Comparison of ENCODE assay signal across 11 cellular contexts in the genomic region with DNA sequence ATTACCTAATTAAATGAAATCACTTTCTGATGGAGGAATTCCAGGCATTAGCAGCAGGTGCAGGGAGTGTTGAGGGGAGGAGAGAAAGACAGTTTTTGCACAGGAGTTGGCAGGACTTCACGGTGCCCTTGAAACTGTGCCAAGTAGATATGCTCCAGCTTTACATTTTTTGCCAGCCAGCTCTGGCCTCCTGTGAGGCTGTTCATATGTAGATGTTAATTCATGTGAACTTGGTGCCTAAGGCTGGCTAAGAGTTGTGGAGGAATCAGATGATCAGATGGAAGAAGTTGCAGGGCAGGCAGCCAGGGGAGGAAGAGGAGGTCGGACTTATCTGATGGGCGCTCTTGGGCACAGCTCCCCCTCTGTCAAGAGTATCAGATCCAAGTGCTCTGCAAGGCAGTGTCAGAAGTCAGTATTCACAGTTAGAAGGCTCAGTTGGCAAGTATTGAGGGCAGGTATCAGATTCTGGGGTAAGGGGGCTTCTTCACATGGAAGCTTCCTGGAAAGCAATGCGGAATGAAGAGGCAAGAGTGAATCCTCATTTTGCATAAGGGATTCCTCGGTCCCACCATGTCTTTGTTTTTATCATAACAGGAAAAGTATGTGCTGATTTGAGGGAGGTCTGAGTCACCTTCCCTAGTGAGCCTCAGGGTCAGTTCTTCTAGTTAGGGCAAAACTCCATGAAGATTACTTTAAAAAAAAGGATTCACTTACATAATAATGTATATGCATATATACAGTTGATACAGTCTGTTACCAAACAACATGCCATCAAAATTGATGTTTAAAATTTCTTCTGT.
DNase-seq lines count a peak whose midpoint lies in the region; TF ChIP-seq lines count a peak whose summit lies in the region.
"Had no signal": no experiment of that assay in that cellular context is flagged by ENCODE, and none has a peak within 500 bp of the region (broad histone marks: within the 10 kb centered on the region; RNA-seq: fewer than 3 reads in every experiment).

No MANE protein-coding gene starts in this region.

- no peaks in the 10 kb centered on the region for H3K9me3 ChIP-seq in smooth muscle cell (replicated peaks; ENCODE audit: low read depth)

- peak; percentile 74 for DNase-seq in HT1080 (ENCODE audit: low read depth)
- DNase-seq in NCI-H69 (lab: John Stamatoyannopoulos, UW) = peak; percentile 77
- peak; percentile 73 for DNase-seq in dermis blood vessel endothelial cell
- no peak for DNase-seq in smooth muscle cell (lab: John Stamatoyannopoulos, UW; ENCODE audit: unreplicated experiment)
- no peak for DNase-seq in activated T-cell treated with anti-CD3 and anti-CD28 coated beads, Interleukin-2, amount 50 U/mL, for 24 hours
- no peak for DNase-seq in NCI-H2227 treated with DMSO at 0.1 percent for 48 hours (lab: John Stamatoyannopoulos, UW)
- no peak for DNase-seq in CD14-positive monocyte (ENCODE audit: low spot score)
- no peak for DNase-seq in activated T-cell treated with anti-CD3 and anti-CD28 coated beads for 4 hours
- DNase-seq: activated naive CD8-positive, alpha-beta T cell treated with anti-CD3 and anti-CD28 coated beads, Interleukin-2, amount 50 U/mL, for 24 hours; hippocampal formation; NK-92 treated with Interleukin-12 subunit alpha and Interleukin-12 subunit beta, amount 100 ng/mL, for 24 hours had no signal

- no peak overlapping the region for H3K27ac Mint-ChIP-seq in activated T-cell treated with anti-CD3 and anti-CD28 coated beads, Interleukin-2, amount 50 U/mL, for 24 hours
- no peak overlapping the region for H3K27ac Mint-ChIP-seq in CD14-positive monocyte
- H3K27ac Mint-ChIP-seq: activated naive CD8-positive, alpha-beta T cell treated with anti-CD3 and anti-CD28 coated beads, Interleukin-2, amount 50 U/mL, for 24 hours had no signal

- TF ChIP-seq CTCF in smooth muscle cell (IDR thresholded peaks at IDR 0.05; ENCODE audit: borderline replicate concordance, insufficient read depth, poor library complexity, severe bottlenecking) (no peak), CD14-positive monocyte (IDR thresholded peaks at IDR 0.05) (no peak)

- intact Hi-C loops in CD14-positive monocyte (cut with micrococcal nuclease) = no loop called here

- 35% methylated on average over 5 of the region's 5 CpGs for WGBS in smooth muscle cell (ENCODE audit: low lambda C conversion rate)

- H3K4me1 ChIP-seq in smooth muscle cell (ENCODE audit: low read depth) = peaks cover 3% of the 10 kb centered on the region

- H4K20me1 ChIP-seq in smooth muscle cell (ENCODE audit: low read depth) = no peaks in the 10 kb centered on the region

- H3K4me3 Mint-ChIP-seq in activated T-cell treated with anti-CD3 and anti-CD28 coated beads, Interleukin-2, amount 50 U/mL, for 24 hours = no peak overlapping the region
- H3K4me3 Mint-ChIP-seq in CD14-positive monocyte = no peak overlapping the region
- H3K4me3 Mint-ChIP-seq: activated naive CD8-positive, alpha-beta T cell treated with anti-CD3 and anti-CD28 coated beads, Interleukin-2, amount 50 U/mL, for 24 hours had no signal

- H3K36me3 Mint-ChIP-seq in activated T-cell treated with anti-CD3 and anti-CD28 coated beads, Interleukin-2, amount 50 U/mL, for 24 hours (ENCODE audit: low read depth) = no peaks in the 10 kb centered on the region
- H3K36me3 Mint-ChIP-seq in CD14-positive monocyte = no peaks in the 10 kb centered on the region

- H3K4me2 ChIP-seq in smooth muscle cell = peak overlapping the region; percentile 65

- H3K27me3 Mint-ChIP-seq in activated T-cell treated with anti-CD3 and anti-CD28 coated beads, Interleukin-2, amount 50 U/mL, for 24 hours = peaks cover 59% of the 10 kb centered on the region
- H3K27me3 Mint-ChIP-seq in CD14-positive monocyte (ENCODE audit: low read depth in 3 of 3) = peaks cover 15 to 20% (median 16%) of the 10 kb centered on the region in 3 donors

- no peak overlapping the region for H3K9ac ChIP-seq in smooth muscle cell (ENCODE audit: low read depth)

- H2AFZ ChIP-seq in smooth muscle cell (ENCODE audit: low read depth) = no peak overlapping the region

- H3K9me3 Mint-ChIP-seq in activated T-cell treated with anti-CD3 and anti-CD28 coated beads, Interleukin-2, amount 50 U/mL, for 24 hours = no peaks in the 10 kb centered on the region
- H3K9me3 Mint-ChIP-seq in CD14-positive monocyte = no peaks in the 10 kb centered on the region
- H3K9me3 Mint-ChIP-seq: activated naive CD8-positive, alpha-beta T cell treated with anti-CD3 and anti-CD28 coated beads, Interleukin-2, amount 50 U/mL, for 24 hours had no signal

- H3K27ac ChIP-seq in smooth muscle cell (ENCODE audit: low read depth) = peak overlapping the region; percentile 48

- no peaks in the 10 kb centered on the region for H3K79me2 ChIP-seq in smooth muscle cell (ENCODE audit: low read depth)

- no peak overlapping the region for H3K4me3 ChIP-seq in smooth muscle cell

- H3F3A ChIP-seq in smooth muscle cell (ENCODE audit: low read depth) = peaks cover 28% of the 10 kb centered on the region

- H3K36me3 ChIP-seq in smooth muscle cell (ENCODE audit: low read depth) = no peaks in the 10 kb centered on the region

- no peaks in the 10 kb centered on the region for H3K27me3 ChIP-seq in smooth muscle cell (ENCODE audit: low read depth)

- H3K4me1 Mint-ChIP-seq in activated T-cell treated with anti-CD3 and anti-CD28 coated beads, Interleukin-2, amount 50 U/mL, for 24 hours (ENCODE audit: low read depth) = peaks cover 5% of the 10 kb centered on the region
- peaks cover 2% of the 10 kb centered on the region for H3K4me1 Mint-ChIP-seq in CD14-positive monocyte

Comparison
In these comparisons a context has a peak if more than half of its experiments do, and no peak if none do; other contexts are left out.
1. DNase-seq: peak in HT1080 (single experiment), NCI-H69 (single experiment) and dermis blood vessel endothelial cell (single experiment); none in smooth muscle cell (single experiment), activated T-cell treated with anti-CD3 and anti-CD28 coated beads, Interleukin-2, amount 50 U/mL, for 24 hours (single experiment), NCI-H2227 treated with DMSO at 0.1 percent for 48 hours (single experiment), CD14-positive monocyte (single experiment) and activated T-cell treated with anti-CD3 and anti-CD28 coated beads for 4 hours (single experiment).